Comparison of ENCODE assay signal across 9 cellular contexts in genomic region chr20:38892091-38892981, GRCh38. TPM values are rescaled to one million over a fixed set of nuclear protein-coding genes. Genes with fewer than 3 reads are reported as not detected.
DNase-seq lines count a peak whose midpoint lies in the region; ATAC-seq and TF ChIP-seq lines count a peak whose summit lies in the region.
"Had no signal": no experiment of that assay in that cellular context is flagged by ENCODE, and none has a peak within 500 bp of the region (broad histone marks: within the 10 kb centered on the region; RNA-seq: fewer than 3 reads in every experiment).

No MANE protein-coding gene starts in this region.

- H3K27me3 Mint-ChIP-seq in activated naive CD8-positive, alpha-beta T cell treated with anti-CD3 and anti-CD28 coated beads, Interleukin-2, amount 10 ng/mL, durations not matched to agents 7 days and 5 days: no peaks in the 10 kb centered on the region

- POLR2A ChIA-PET in activated naive CD8-positive, alpha-beta T cell treated with anti-CD3 and anti-CD28 coated beads, Interleukin-2, amount 10 ng/mL, durations not matched to agents 7 days and 5 days (lab: Charles Lee): interaction anchor here (1.2 to 2.0 kb wide), 4 partner anchors 9 to 86 kb away, joined by 3 to 15 read pairs (median 4); partner anchors contain the start of gene PPP1R16B

- H3K9me3 ChIP-seq in gastrocnemius medialis (no peaks in the 10 kb centered on the region), left ventricle myocardium inferior (replicated peaks) (no peaks in the 10 kb centered on the region)
- H3K9me3 ChIP-seq: breast epithelium had no signal

- ATAC-seq in GM21381 (IDR thresholded peaks at IDR 0.05; ENCODE audit: unreplicated experiment) (peak; percentile 61), HG03432 (IDR thresholded peaks at IDR 0.05; ENCODE audit: unreplicated experiment) (peak; percentile 62), gastrocnemius medialis (no peak)
- no peak for ATAC-seq in activated naive CD8-positive, alpha-beta T cell treated with anti-CD3 and anti-CD28 coated beads, Interleukin-2, amount 10 ng/mL, durations not matched to agents 7 days and 5 days (ENCODE audit: low read depth)

- no peak for TF ChIP-seq CTCF in GM12864 (IDR thresholded peaks at IDR 0.05; ENCODE audit: low read depth, low read length, missing control alignments)
- TF ChIP-seq CTCF in gastrocnemius medialis (IDR thresholded peaks at IDR 0.05 in 4 of 5, conservative IDR thresholded peaks at IDR 0.05 in 1 of 5): no peak
- no peak for TF ChIP-seq CTCF in left ventricle myocardium inferior (IDR thresholded peaks at IDR 0.05; ENCODE audit: borderline replicate concordance)

- in situ Hi-C loops in gastrocnemius medialis (cut with MboI; ENCODE audit: low sequenced_read_pairs in 4 of 4): loop anchor here in 1 of 4 donors (25.0 kb wide), 1 partner anchor 255 kb away; no protein-coding TSS in a partner anchor

- H3K27me3 ChIP-seq in gastrocnemius medialis (peaks cover 0 to 2% (median 0%) of the 10 kb centered on the region in 3 donors), left ventricle myocardium inferior (ENCODE audit: low read depth) (peaks cover 22% of the 10 kb centered on the region)
- H3K27me3 ChIP-seq: breast epithelium had no signal

- H3K4me3 ChIP-seq in GM12864 (ENCODE audit: low read depth, low read length) (no peak overlapping the region), gastrocnemius medialis (no peak overlapping the region), left ventricle myocardium inferior (no peak overlapping the region)
- H3K4me3 ChIP-seq: breast epithelium had no signal

- no peaks in the 10 kb centered on the region for H3K36me3 ChIP-seq in gastrocnemius medialis
- H3K36me3 ChIP-seq in left ventricle myocardium inferior: peaks cover 6% of the 10 kb centered on the region
- H3K36me3 ChIP-seq: breast epithelium had no signal

- peaks cover 12% of the 10 kb centered on the region for H3K36me3 Mint-ChIP-seq in activated naive CD8-positive, alpha-beta T cell treated with anti-CD3 and anti-CD28 coated beads, Interleukin-2, amount 10 ng/mL, durations not matched to agents 7 days and 5 days

- H3K9me3 Mint-ChIP-seq in activated naive CD8-positive, alpha-beta T cell treated with anti-CD3 and anti-CD28 coated beads, Interleukin-2, amount 10 ng/mL, durations not matched to agents 7 days and 5 days: no peaks in the 10 kb centered on the region

- intact Hi-C loops in gastrocnemius medialis (cut with DNase I; ENCODE audit: low total_unique reads): loop anchor here (10.0 kb wide), 1 partner anchor 248 kb away; no protein-coding TSS in a partner anchor
- intact Hi-C loops in left ventricle myocardium inferior (cut with micrococcal nuclease): no loop called here

- H3K4me1 ChIP-seq in gastrocnemius medialis: no peaks in the 10 kb centered on the region
- peaks cover 20% of the 10 kb centered on the region for H3K4me1 ChIP-seq in left ventricle myocardium inferior
- H3K4me1 ChIP-seq: breast epithelium had no signal

- H3K27ac ChIP-seq in gastrocnemius medialis (no peak overlapping the region), left ventricle myocardium inferior (replicated peaks) (no peak overlapping the region)
- H3K27ac ChIP-seq: breast epithelium had no signal

- peak; percentile 78 for DNase-seq in GM12864 (ENCODE audit: low read depth)
- no peak for DNase-seq in activated naive CD8-positive, alpha-beta T cell treated with anti-CD3 and anti-CD28 coated beads, Interleukin-2, amount 10 ng/mL, durations not matched to agents 7 days and 5 days
- no peak for DNase-seq in gastrocnemius medialis
- no peak for DNase-seq in left ventricle myocardium inferior
- DNase-seq in NCI-H2081 treated with DMSO at 0.1 percent for 48 hours (lab: John Stamatoyannopoulos, UW): no peak
- DNase-seq in foreskin melanocyte: no peak

- H3K27ac Mint-ChIP-seq in activated naive CD8-positive, alpha-beta T cell treated with anti-CD3 and anti-CD28 coated beads, Interleukin-2, amount 10 ng/mL, durations not matched to agents 7 days and 5 days: peak overlapping the region; percentile 58

- TF ChIP-seq POLR2A in gastrocnemius medialis (IDR thresholded peaks at IDR 0.05): no peak

- H3K4me3 Mint-ChIP-seq in activated naive CD8-positive, alpha-beta T cell treated with anti-CD3 and anti-CD28 coated beads, Interleukin-2, amount 10 ng/mL, durations not matched to agents 7 days and 5 days: no peak overlapping the region

- peaks cover 27% of the 10 kb centered on the region for H3K4me1 Mint-ChIP-seq in activated naive CD8-positive, alpha-beta T cell treated with anti-CD3 and anti-CD28 coated beads, Interleukin-2, amount 10 ng/mL, durations not matched to agents 7 days and 5 days

RNA-seq across cellular contexts. Expression of gene FAM83D, which starts 33.9 kb away (rescaled TPM):
- 10 to 100 TPM; 14.4 to 15.4 TPM for total RNA-seq in activated naive CD8-positive, alpha-beta T cell treated with anti-CD3 and anti-CD28 coated beads, Interleukin-2, amount 10 ng/mL, durations not matched to agents 7 days and 5 days
- under 1 TPM in 1 of 4 donors, not detected in 3; 0.40 TPM for total RNA-seq in gastrocnemius medialis
- 0.77 TPM for total RNA-seq in left ventricle myocardium inferior

Comparison
In these comparisons a context has a peak if more than half of its experiments do, and no peak if none do; other contexts are left out.
1. ATAC-seq: peak in GM21381 (single experiment) and HG03432 (single experiment); none in activated naive CD8-positive, alpha-beta T cell treated with anti-CD3 and anti-CD28 coated beads, Interleukin-2, amount 10 ng/mL, durations not matched to agents 7 days and 5 days (single experiment) and gastrocnemius medialis (0 of 2).